ENCODE assay signal across 10 cellular contexts in genomic region chr15:60372756-60373155, GRCh38. TPM values are rescaled to one million over a fixed set of nuclear protein-coding genes. Genes with fewer than 3 reads are reported as not detected.
DNase-seq lines count a peak whose midpoint lies in the region; ATAC-seq, FAIRE-seq and TF ChIP-seq lines count a peak whose summit lies in the region.
"Had no signal": no experiment of that assay in that cellular context is flagged by ENCODE, and none has a peak within 500 bp of the region (broad histone marks: within the 10 kb centered on the region; RNA-seq: fewer than 3 reads in every experiment).

No MANE protein-coding gene starts in this region.

- FAIRE-seq in GM19239 (lab: Jason Lieb, UNC): no peak
- FAIRE-seq: colon, small intestine had no signal

- ATAC-seq in body of pancreas: no peak
- no peak for ATAC-seq in lower lobe of right lung
- ATAC-seq in GM18868 (IDR thresholded peaks at IDR 0.05; ENCODE audit: unreplicated experiment): no peak

- TF ChIP-seq POLR2A in body of pancreas (IDR thresholded peaks at IDR 0.05): no peak

- TF ChIP-seq CTCF in body of pancreas (IDR thresholded peaks at IDR 0.05): no peak
- no peak for TF ChIP-seq CTCF in lower lobe of right lung (IDR thresholded peaks at IDR 0.05)
- no peak for TF ChIP-seq CTCF in tibial artery (IDR thresholded peaks at IDR 0.05)

- H3K27me3 ChIP-seq in MG63 (no peaks in the 10 kb centered on the region), body of pancreas (no peaks in the 10 kb centered on the region), lower lobe of right lung (ENCODE audit: low read depth) (no peaks in the 10 kb centered on the region), tibial artery (no peaks in the 10 kb centered on the region)

- H3K36me3 ChIP-seq in MG63: peaks cover 89% of the 10 kb centered on the region
- H3K36me3 ChIP-seq in body of pancreas (replicated peaks in 1 of 2; ENCODE audit: insufficient read depth in 1 of 2, low read depth in 2 of 2): peaks cover 0 to 4% of the 10 kb centered on the region in 2 donors
- peaks cover 84% of the 10 kb centered on the region for H3K36me3 ChIP-seq in lower lobe of right lung
- peaks cover 9 to 17% (median 10%) of the 10 kb centered on the region in 3 donors for H3K36me3 ChIP-seq in tibial artery

- H3K9me3 ChIP-seq in MG63 (no peaks in the 10 kb centered on the region; the same call in 1 of the 2 replicates), body of pancreas (no peaks in the 10 kb centered on the region), lower lobe of right lung (no peaks in the 10 kb centered on the region), tibial artery (no peaks in the 10 kb centered on the region)

- intact Hi-C loops in body of pancreas (cut with DNase I): no loop called here
- intact Hi-C loops in lower lobe of right lung (cut with DNase I): no loop called here
- intact Hi-C loops in tibial artery (cut with DNase I; ENCODE audit: low total_unique reads): no loop called here

- DNase-seq in MG63 (peak; percentile 59), body of pancreas (no peak), lower lobe of right lung (no peak), tibial artery (no peak), mesenteric fat pad (ENCODE audit: low spot score) (no peak), GM19239 (ENCODE audit: insufficient read length, low spot score) (no peak)
- DNase-seq: DND-41, small intestine had no signal

- H3K4me1 ChIP-seq in body of pancreas: peaks cover 66% of the 10 kb centered on the region
- peaks cover 63% of the 10 kb centered on the region for H3K4me1 ChIP-seq in lower lobe of right lung
- H3K4me1 ChIP-seq in tibial artery: peaks cover 4 to 95% (median 83%) of the 10 kb centered on the region in 4 donors

- 85 to 94% methylated on average over 1 of the region's 1 CpG for WGBS in body of pancreas, 2 donors

- H3K27ac ChIP-seq in body of pancreas (peak overlapping the region in 3 of 4 donors; percentile 43 to 81 (median 69)), lower lobe of right lung (peak overlapping the region; percentile 71), tibial artery (peak overlapping the region; percentile 75 to 76)

- H3K4me3 ChIP-seq in MG63: no peak overlapping the region
- no peak overlapping the region for H3K4me3 ChIP-seq in body of pancreas
- H3K4me3 ChIP-seq in lower lobe of right lung: no peak overlapping the region
- no peak overlapping the region for H3K4me3 ChIP-seq in tibial artery

RNA-seq across cellular contexts. Expression of gene ANXA2, which starts 25.0 kb away (rescaled TPM):
- 5,310 and 5,617 TPM in 2 replicates for total RNA-seq in MG63 (2014; rRNA removed; shearing (Covaris generic); ENCODE audit: low replicate concordance)
- total RNA-seq in body of pancreas: 100 to 1,000 TPM; 265 to 341 TPM
- total RNA-seq in lower lobe of right lung: 834 TPM
- 1,205 TPM for total RNA-seq in mesenteric fat pad
